In the genomic region with DNA sequence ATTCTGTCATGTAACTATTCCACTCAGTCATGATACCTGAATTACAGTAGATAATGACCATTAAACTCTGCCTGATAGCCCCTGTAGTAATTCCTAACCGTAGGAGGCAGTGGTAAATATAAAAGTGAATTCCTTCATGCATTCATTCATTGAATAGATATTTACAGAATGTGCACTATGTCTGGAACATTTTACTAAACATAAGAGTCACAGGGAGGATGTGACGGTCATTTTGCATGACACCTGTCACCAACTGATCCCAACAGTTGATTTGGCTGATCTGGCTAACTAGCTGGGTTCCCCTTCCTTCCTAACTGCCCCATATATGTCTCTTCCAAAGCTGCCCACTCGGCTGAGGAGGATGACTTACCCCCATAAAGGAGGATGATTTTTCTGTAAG, we compare ENCODE assay signal across 36 cellular contexts.
"Had no signal": no experiment of that assay in that cellular context is flagged by ENCODE, and none has a peak within 500 bp of the region (broad histone marks: within the 10 kb centered on the region; RNA-seq: fewer than 3 reads in every experiment).

No MANE protein-coding gene starts in this region.

- ATAC-seq: activated naive CD4-positive, alpha-beta T cell treated with anti-CD3 and anti-CD28 coated beads, Interleukin-2, amount 50 U/mL, for 72 hours; activated naive CD8-positive, alpha-beta T cell treated with anti-CD3 and anti-CD28 coated beads, Interleukin-2, amount 50 U/mL, for 24 hours; activated T-cell treated with anti-CD3 and anti-CD28 coated beads, Interleukin-2, amount 50 U/mL, for 4 hours; activated T-cell treated with anti-CD3 and anti-CD28 coated beads, Interleukin-2, amount 50 U/mL, for 72 hours; activated T-helper 17 cell treated with anti-CD3 and anti-CD28 coated beads, Interleukin-2, amount 50 U/mL, for 72 hours; body of pancreas had no signal

- DNase-seq: activated effector memory CD4-positive, alpha-beta T cell treated with anti-CD3 and anti-CD28 coated beads, Interleukin-2, amount 50 U/mL, for 16 hours; activated effector memory CD4-positive, alpha-beta T cell treated with Interleukin-2 at 50 U/mL for 16 hours; activated gamma-delta T cell; activated gamma-delta T cell treated with Interleukin-2 at 50 U/mL for 16 hours; activated naive CD4-positive, alpha-beta T cell; activated naive CD4-positive, alpha-beta T cell treated with anti-CD3 and anti-CD28 coated beads for 36 hours; activated naive CD4-positive, alpha-beta T cell treated with anti-CD3 and anti-CD28 coated beads, Interleukin-2, amount 10 ng/mL, durations not matched to agents 7 days and 5 days; activated naive CD4-positive, alpha-beta T cell treated with Interleukin-2 at 50 U/mL for 16 hours; activated naive CD8-positive, alpha-beta T cell treated with anti-CD3 and anti-CD28 coated beads for 36 hours; activated naive CD8-positive, alpha-beta T cell treated with anti-CD3 and anti-CD28 coated beads, Interleukin-2, amount 10 ng/mL, durations not matched to agents 7 days and 5 days; activated naive CD8-positive, alpha-beta T cell treated with anti-CD3 and anti-CD28 coated beads, Interleukin-2, amount 50 U/mL, for 24 hours; activated T-cell treated with anti-CD3 and anti-CD28 coated beads, Interleukin-2, amount 50 U/mL, for 1 hour; activated T-cell treated with anti-CD3 and anti-CD28 coated beads, Interleukin-2, amount 50 U/mL, for 24 hours; activated T-cell treated with anti-CD3 and anti-CD28 coated beads, Interleukin-2, amount 50 U/mL, for 4 hours; activated T-cell treated with anti-CD3 and anti-CD28 coated beads, Interleukin-2, amount 50 U/mL, for 48 hours; activated T-cell treated with anti-CD3 and anti-CD28 coated beads, Interleukin-2, amount 50 U/mL, for 72 hours; adrenal gland; amniotic stem cell; amygdala; anterior cingulate cortex; aorta; body of pancreas; brain microvascular endothelial cell; caudate nucleus; central memory CD4-positive, alpha-beta T cell; cerebellar nuclear complex had no signal

- H3K4me3 ChIP-seq: adrenal gland, ascending aorta, body of pancreas, breast epithelium, cardiac muscle cell had no signal

- H3K4me3 Mint-ChIP-seq: activated naive CD4-positive, alpha-beta T cell treated with anti-CD3 and anti-CD28 coated beads for 36 hours; activated naive CD4-positive, alpha-beta T cell treated with anti-CD3 and anti-CD28 coated beads, Interleukin-2, amount 10 ng/mL, durations not matched to agents 7 days and 5 days; activated naive CD8-positive, alpha-beta T cell treated with anti-CD3 and anti-CD28 coated beads, Interleukin-2, amount 10 ng/mL, durations not matched to agents 7 days and 5 days; activated T-cell treated with anti-CD3 and anti-CD28 coated beads, Interleukin-2, amount 50 U/mL, for 24 hours; activated T-cell treated with anti-CD3 and anti-CD28 coated beads, Interleukin-2, amount 50 U/mL, for 72 hours; activated T-helper 1 cell treated with anti-CD3 and anti-CD28 coated beads, Interleukin-12 subunit alpha, Interleukin-12 subunit beta, Interleukin-2, Interleukin-4 antibody, amounts not matched to agents 30 ng/mL and 10 ng/mL and 1 ng/mL, durations not matched to agents 14 hours and 24 hours and 36 hours; activated T-helper 17 cell treated with anti-CD3 and anti-CD28 coated beads, Interleukin-2, amount 50 U/mL, for 72 hours; central memory CD8-positive, alpha-beta T cell had no signal

- H3K27ac Mint-ChIP-seq: activated naive CD4-positive, alpha-beta T cell treated with anti-CD3 and anti-CD28 coated beads for 36 hours; activated naive CD4-positive, alpha-beta T cell treated with anti-CD3 and anti-CD28 coated beads, Interleukin-2, amount 10 ng/mL, durations not matched to agents 7 days and 5 days; activated naive CD4-positive, alpha-beta T cell treated with anti-CD3 and anti-CD28 coated beads, Interleukin-2, amount 50 U/mL, for 72 hours; activated naive CD8-positive, alpha-beta T cell; activated naive CD8-positive, alpha-beta T cell treated with anti-CD3 and anti-CD28 coated beads for 36 hours; activated naive CD8-positive, alpha-beta T cell treated with anti-CD3 and anti-CD28 coated beads, Interleukin-2, amount 10 ng/mL, durations not matched to agents 7 days and 5 days; activated naive CD8-positive, alpha-beta T cell treated with anti-CD3 and anti-CD28 coated beads, Interleukin-2, amount 50 U/mL, for 24 hours; activated T-cell treated with anti-CD3 and anti-CD28 coated beads, Interleukin-2, amount 50 U/mL, for 24 hours; activated T-cell treated with anti-CD3 and anti-CD28 coated beads, Interleukin-2, amount 50 U/mL, for 72 hours; activated T-helper 1 cell treated with anti-CD3 and anti-CD28 coated beads, Interleukin-12 subunit alpha, Interleukin-12 subunit beta, Interleukin-2, Interleukin-4 antibody, amounts not matched to agents 30 ng/mL and 10 ng/mL and 1 ng/mL, durations not matched to agents 14 hours and 24 hours and 36 hours; activated T-helper 17 cell treated with anti-CD3 and anti-CD28 coated beads, Interleukin-2, amount 50 U/mL, for 72 hours; activated T-helper 2 cell treated with anti-CD3 and anti-CD28 coated beads, Interferon-gamma antibody, Interleukin-2, Interleukin-4, amounts not matched to agents 10 μg/mL and 5 μg/mL and 100 μg/mL, durations not matched to agents 14 hours and 24 hours and 36 hours; brain had no signal

- H3K9me3 Mint-ChIP-seq: activated naive CD4-positive, alpha-beta T cell treated with anti-CD3 and anti-CD28 coated beads for 36 hours; activated naive CD4-positive, alpha-beta T cell treated with anti-CD3 and anti-CD28 coated beads, Interleukin-2, amount 10 ng/mL, durations not matched to agents 7 days and 5 days; activated naive CD4-positive, alpha-beta T cell treated with anti-CD3 and anti-CD28 coated beads, Interleukin-2, amount 50 U/mL, for 72 hours; activated naive CD8-positive, alpha-beta T cell treated with anti-CD3 and anti-CD28 coated beads for 36 hours; activated naive CD8-positive, alpha-beta T cell treated with anti-CD3 and anti-CD28 coated beads, Interleukin-2, amount 10 ng/mL, durations not matched to agents 7 days and 5 days; activated naive CD8-positive, alpha-beta T cell treated with anti-CD3 and anti-CD28 coated beads, Interleukin-2, amount 50 U/mL, for 24 hours; activated T-cell treated with anti-CD3 and anti-CD28 coated beads, Interleukin-2, amount 50 U/mL, for 24 hours; activated T-cell treated with anti-CD3 and anti-CD28 coated beads, Interleukin-2, amount 50 U/mL, for 4 hours; activated T-cell treated with anti-CD3 and anti-CD28 coated beads, Interleukin-2, amount 50 U/mL, for 72 hours; activated T-helper 1 cell treated with anti-CD3 and anti-CD28 coated beads, Interleukin-12 subunit alpha, Interleukin-12 subunit beta, Interleukin-2, Interleukin-4 antibody, amounts not matched to agents 30 ng/mL and 10 ng/mL and 1 ng/mL, durations not matched to agents 14 hours and 24 hours and 36 hours; activated T-helper 17 cell treated with anti-CD3 and anti-CD28 coated beads, Interleukin-2, amount 50 U/mL, for 72 hours; activated T-helper 2 cell treated with anti-CD3 and anti-CD28 coated beads, Interferon-gamma antibody, Interleukin-2, Interleukin-4, amounts not matched to agents 10 μg/mL and 5 μg/mL and 100 μg/mL, durations not matched to agents 14 hours and 24 hours and 36 hours; central memory CD8-positive, alpha-beta T cell had no signal

- H3K27me3 ChIP-seq: adrenal gland, ascending aorta, body of pancreas, brain microvascular endothelial cell, breast epithelium, cardiac muscle cell had no signal

- H3K36me3 ChIP-seq: adrenal gland, ascending aorta, brain microvascular endothelial cell, breast epithelium, cardiac muscle cell had no signal

- H3K27me3 Mint-ChIP-seq: activated naive CD4-positive, alpha-beta T cell treated with anti-CD3 and anti-CD28 coated beads, Interleukin-2, amount 10 ng/mL, durations not matched to agents 7 days and 5 days; activated naive CD8-positive, alpha-beta T cell; activated naive CD8-positive, alpha-beta T cell treated with anti-CD3 and anti-CD28 coated beads for 36 hours; activated naive CD8-positive, alpha-beta T cell treated with anti-CD3 and anti-CD28 coated beads, Interleukin-2, amount 50 U/mL, for 24 hours; activated T-cell treated with anti-CD3 and anti-CD28 coated beads, Interleukin-2, amount 50 U/mL, for 24 hours; activated T-helper 17 cell treated with anti-CD3 and anti-CD28 coated beads, Interleukin-2, amount 50 U/mL, for 72 hours; central memory CD8-positive, alpha-beta T cell had no signal

- H3K9me3 ChIP-seq: adrenal gland, ascending aorta, body of pancreas, breast epithelium had no signal

- H3K27ac ChIP-seq: adrenal gland, ascending aorta, body of pancreas, brain microvascular endothelial cell, breast epithelium, cardiac muscle cell had no signal
